8 cellular contexts compared by ENCODE assay signal in genomic region chr2:147777408-147777807, GRCh38.
"Had no signal": no experiment of that assay in that cellular context is flagged by ENCODE, and none has a peak within 500 bp of the region (broad histone marks: within the 10 kb centered on the region; RNA-seq: fewer than 3 reads in every experiment).

No MANE protein-coding gene starts in this region.

- H3K4me3 ChIP-seq: GM23248, GM23338, HAP-1 had no signal

- H3K9me3 ChIP-seq: HAP-1 had no signal

- H3K4me2 ChIP-seq: GM23338 had no signal

- H3K27ac Mint-ChIP-seq: GM23338, HFFc6 had no signal

- H3K9ac ChIP-seq: GM23248 had no signal

- H3K9me3 Mint-ChIP-seq: GM23338 had no signal

- H3K27ac ChIP-seq: GM23248 had no signal

- DNase-seq: GM23248, GOT3, H7, HCEC 1CT, HFFc6 had no signal

- ATAC-seq: GM23338, HCT116 had no signal

- H2AFZ ChIP-seq: GM23248, GM23338 had no signal

- H3K4me3 Mint-ChIP-seq: GM23338, HFFc6 had no signal

- H3K36me3 ChIP-seq: HAP-1 had no signal
